Comparison of ENCODE assay signal across 10 cellular contexts in genomic region chr6:146433881-146434741, GRCh38.
DNase-seq lines count a peak whose midpoint lies in the region; ATAC-seq and TF ChIP-seq lines count a peak whose summit lies in the region.
"Had no signal": no experiment of that assay in that cellular context is flagged by ENCODE, and none has a peak within 500 bp of the region (broad histone marks: within the 10 kb centered on the region; RNA-seq: fewer than 3 reads in every experiment).

No MANE protein-coding gene starts in this region.

- H3K9ac ChIP-seq in iPS-20b (ENCODE audit: low read depth, low read length): peak overlapping the region; percentile 50; the same call in 1 of the 2 replicates

- no peak overlapping the region for H3K27ac Mint-ChIP-seq in chondrocyte (ENCODE audit: unreplicated experiment)
- no peak overlapping the region for H3K27ac Mint-ChIP-seq in HFFc6

- ATAC-seq in HG02973 (IDR thresholded peaks at IDR 0.05; ENCODE audit: unreplicated experiment) (no peak), GM21576 (IDR thresholded peaks at IDR 0.05; ENCODE audit: unreplicated experiment) (no peak)

- DNase-seq in ELR (ENCODE audit: low read depth): peak; percentile 6
- no peak for DNase-seq in chondrocyte (ENCODE audit: low spot score)
- no peak for DNase-seq in retinal pigment epithelial cell (ENCODE audit: low read depth)
- DNase-seq in GOT3 (lab: John Stamatoyannopoulos, UW): no peak
- no peak for DNase-seq in HFFc6
- DNase-seq: DND-41, T1000 had no signal

- no peak for TF ChIP-seq CTCF in chondrocyte (IDR thresholded peaks at IDR 0.05)
- no peak for TF ChIP-seq CTCF in retinal pigment epithelial cell (conservative IDR thresholded peaks at IDR 0.05; ENCODE audit: low read depth, low read length)
- TF ChIP-seq CTCF in HFFc6 (IDR thresholded peaks at IDR 0.05): no peak

- peaks cover 5% of the 10 kb centered on the region; the same call in 1 of the 2 replicates for H3K4me1 ChIP-seq in iPS-20b (ENCODE audit: insufficient read depth, low read length)

- H3K27me3 Mint-ChIP-seq in chondrocyte (ENCODE audit: low read depth): peaks cover 19% of the 10 kb centered on the region
- peaks cover 3% of the 10 kb centered on the region for H3K27me3 Mint-ChIP-seq in HFFc6 (ENCODE audit: insufficient read depth)

- H3K4me1 Mint-ChIP-seq in chondrocyte (ENCODE audit: low read depth) (no peaks in the 10 kb centered on the region), HFFc6 (ENCODE audit: low read depth) (no peaks in the 10 kb centered on the region)

- H3K36me3 Mint-ChIP-seq in chondrocyte (ENCODE audit: low read depth) (no peaks in the 10 kb centered on the region), HFFc6 (ENCODE audit: low read depth) (no peaks in the 10 kb centered on the region; the same call in 1 of the 2 replicates)

- H3K4me3 Mint-ChIP-seq in chondrocyte (ENCODE audit: unreplicated experiment) (peak overlapping the region; percentile 64), HFFc6 (no peak overlapping the region)

- H3K4me3 ChIP-seq in iPS-20b (ENCODE audit: low read length) (peak overlapping the region; percentile 76), retinal pigment epithelial cell (ENCODE audit: low read length) (peak overlapping the region; percentile 43)

- peaks cover 2% of the 10 kb centered on the region for H3K9me3 Mint-ChIP-seq in chondrocyte (ENCODE audit: low read depth)
- peaks cover 30% of the 10 kb centered on the region for H3K9me3 Mint-ChIP-seq in HFFc6

- H3K27me3 ChIP-seq in iPS-20b (ENCODE audit: insufficient read depth, low read length): peaks cover 36% of the 10 kb centered on the region

- no peaks in the 10 kb centered on the region for H3K36me3 ChIP-seq in iPS-20b (ENCODE audit: insufficient read depth, low read depth, low read length)

- no peaks in the 10 kb centered on the region for H3K9me3 ChIP-seq in iPS-20b (ENCODE audit: insufficient read depth, low read depth, low read length)

- no peak overlapping the region for H3K27ac ChIP-seq in iPS-20b (ENCODE audit: low read length)
